In genomic region chr2:175152242-175152641, GRCh38 we compare ENCODE assay signal across 9 cellular contexts. TPM values are rescaled to one million over a fixed set of nuclear protein-coding genes. Genes with fewer than 3 reads are reported as not detected.
A peak's percentile ranks its signal among the peaks of the same experiment; 100 is the strongest.
DNase-seq lines count a peak whose midpoint lies in the region; ATAC-seq and TF ChIP-seq lines count a peak whose summit lies in the region.
"Had no signal": no experiment of that assay in that cellular context is flagged by ENCODE, and none has a peak within 500 bp of the region (broad histone marks: within the 10 kb centered on the region; RNA-seq: fewer than 3 reads in every experiment).

No MANE protein-coding gene starts in this region.

- H3F3A ChIP-seq in neural progenitor cell (ENCODE audit: low read depth): no peaks in the 10 kb centered on the region

- H3K14ac ChIP-seq in mesenchymal stem cell (ENCODE audit: low read length in 2 of 2): no peak overlapping the region

- H3K23ac ChIP-seq in mesenchymal stem cell (ENCODE audit: low read length in 2 of 2): no peak overlapping the region

- H2AK5ac ChIP-seq in mesenchymal stem cell (ENCODE audit: low read length, severe bottlenecking): no peak overlapping the region

- ATAC-seq in activated naive CD4-positive, alpha-beta T cell treated with anti-CD3 and anti-CD28 coated beads, Interleukin-2, amount 50 U/mL, for 72 hours: peak; percentile 71 to 81
- ATAC-seq in HG02623 (IDR thresholded peaks at IDR 0.05; ENCODE audit: unreplicated experiment): peak; percentile 67
- ATAC-seq in HG03460 (IDR thresholded peaks at IDR 0.05; ENCODE audit: unreplicated experiment): peak; percentile 66
- peak; percentile 62 for ATAC-seq in stimulated activated naive CD8-positive, alpha-beta T cell treated with anti-CD3 and anti-CD28 coated beads, Interleukin-15, Interleukin-2, amounts not matched to agents 100 U/mL and 50 U/mL, for 24 hours

- H3K9me3 Mint-ChIP-seq in activated naive CD4-positive, alpha-beta T cell treated with anti-CD3 and anti-CD28 coated beads, Interleukin-2, amount 50 U/mL, for 72 hours: no peaks in the 10 kb centered on the region
- peaks cover 2% of the 10 kb centered on the region for H3K9me3 Mint-ChIP-seq in neural progenitor cell
- H3K9me3 Mint-ChIP-seq: dendritic cell treated with granulocyte-macrophage colony-stimulating factor and Interleukin-4, amounts not matched to agents 40 ng/mL and 50 ng/mL, for 4 days had no signal

- H2BK120ac ChIP-seq in mesenchymal stem cell (ENCODE audit: low read depth, low read length): no peak overlapping the region

- H3K18ac ChIP-seq in mesenchymal stem cell (ENCODE audit: low read depth in 1 of 2, low read length in 2 of 2): no peak overlapping the region

- DNase-seq in activated naive CD4-positive, alpha-beta T cell treated with anti-CD3 and anti-CD28 coated beads, Interleukin-2, amount 50 U/mL, for 72 hours (ENCODE audit: low spot score in 2 of 2): no peak
- no peak for DNase-seq in activated naive CD4-positive, alpha-beta T cell (lab: John Stamatoyannopoulos, UW)
- no peak for DNase-seq in stimulated activated naive CD8-positive, alpha-beta T cell treated with anti-CD3 and anti-CD28 coated beads, Interleukin-15, Interleukin-2, amounts not matched to agents 100 U/mL and 50 U/mL, for 24 hours
- DNase-seq in neural progenitor cell (ENCODE audit: low spot score) (no peak), mesenchymal stem cell (no peak)
- DNase-seq in activated CD4-positive, CD25-positive, alpha-beta regulatory T cell treated with anti-CD3 and anti-CD28 coated beads, Interleukin-2, amount 50 U/mL, for 72 hours: no peak

- no peak overlapping the region for H2BK12ac ChIP-seq in mesenchymal stem cell (ENCODE audit: low read length in 2 of 2)

- H3K4me3 ChIP-seq in neural progenitor cell: no peak overlapping the region
- no peak overlapping the region for H3K4me3 ChIP-seq in mesenchymal stem cell (ENCODE audit: insufficient read depth in 1 of 2, low read depth in 1 of 2, low read length in 2 of 2)

- H3K9ac ChIP-seq in neural progenitor cell (no peak overlapping the region), mesenchymal stem cell (ENCODE audit: low read length) (no peak overlapping the region)

- no peaks in the 10 kb centered on the region for H3K79me1 ChIP-seq in mesenchymal stem cell (replicated peaks; ENCODE audit: low read length, poor library complexity, severe bottlenecking)

- peaks cover 12% of the 10 kb centered on the region for H3K36me3 ChIP-seq in neural progenitor cell
- peaks cover 0 to 23% of the 10 kb centered on the region in 2 experiments for H3K36me3 ChIP-seq in mesenchymal stem cell (ENCODE audit: control insufficient read depth in 1 of 2, insufficient read depth in 2 of 2, low read depth in 1 of 2, low read length in 2 of 2)

- no peak overlapping the region for H3K4me2 ChIP-seq in neural progenitor cell
- no peak overlapping the region for H3K4me2 ChIP-seq in mesenchymal stem cell (ENCODE audit: low read length, poor library complexity, severe bottlenecking)

- peaks cover 85% of the 10 kb centered on the region for H4K20me1 ChIP-seq in neural progenitor cell (ENCODE audit: low read depth)

- H3K27ac ChIP-seq in neural progenitor cell (no peak overlapping the region), mesenchymal stem cell (ENCODE audit: low read length, poor library complexity, severe bottlenecking) (no peak overlapping the region)

- no peak overlapping the region for H4K8ac ChIP-seq in mesenchymal stem cell (ENCODE audit: low read length)

- no peaks in the 10 kb centered on the region for H3K9me3 ChIP-seq in neural progenitor cell (ENCODE audit: low read depth)
- no peaks in the 10 kb centered on the region for H3K9me3 ChIP-seq in mesenchymal stem cell (ENCODE audit: control insufficient read depth, low read length)

- H2BK15ac ChIP-seq in mesenchymal stem cell (ENCODE audit: low read depth, poor library complexity, severe bottlenecking): no peak overlapping the region

- no peak overlapping the region for H3K4me3 Mint-ChIP-seq in neural progenitor cell
- H3K4me3 Mint-ChIP-seq: dendritic cell treated with granulocyte-macrophage colony-stimulating factor and Interleukin-4, amounts not matched to agents 40 ng/mL and 50 ng/mL, for 4 days had no signal

- no peaks in the 10 kb centered on the region for H3K27me3 Mint-ChIP-seq in neural progenitor cell (ENCODE audit: insufficient read depth, low read depth)
- H3K27me3 Mint-ChIP-seq: dendritic cell treated with granulocyte-macrophage colony-stimulating factor and Interleukin-4, amounts not matched to agents 40 ng/mL and 50 ng/mL, for 4 days had no signal

- no peak overlapping the region for H2AFZ ChIP-seq in neural progenitor cell (replicated peaks)
- H2AFZ ChIP-seq in mesenchymal stem cell (ENCODE audit: low read depth, low read length): no peak overlapping the region

- peaks cover 3% of the 10 kb centered on the region for H3K4me1 Mint-ChIP-seq in neural progenitor cell

- no peaks in the 10 kb centered on the region for H3K4me1 ChIP-seq in neural progenitor cell
- H3K4me1 ChIP-seq in mesenchymal stem cell (ENCODE audit: control insufficient read depth, insufficient read depth, low read depth, low read length): peaks cover 5% of the 10 kb centered on the region

- H3K27ac Mint-ChIP-seq in activated naive CD4-positive, alpha-beta T cell treated with anti-CD3 and anti-CD28 coated beads, Interleukin-2, amount 50 U/mL, for 72 hours: no peak overlapping the region
- H3K27ac Mint-ChIP-seq in neural progenitor cell: no peak overlapping the region
- H3K27ac Mint-ChIP-seq: dendritic cell treated with granulocyte-macrophage colony-stimulating factor and Interleukin-4, amounts not matched to agents 40 ng/mL and 50 ng/mL, for 4 days had no signal

- no peak for TF ChIP-seq CTCF in neural progenitor cell (IDR thresholded peaks at IDR 0.05)

- H3K27me3 ChIP-seq in neural progenitor cell (no peaks in the 10 kb centered on the region), mesenchymal stem cell (ENCODE audit: control insufficient read depth in 1 of 2, insufficient read depth in 1 of 2, low read length in 2 of 2) (no peaks in the 10 kb centered on the region)

- WGBS in mesenchymal stem cell: 100% methylated on average over 1 of the region's 2 CpGs

- H4K91ac ChIP-seq in mesenchymal stem cell (ENCODE audit: low read length): no peak overlapping the region

- peaks cover 100% of the 10 kb centered on the region for H3K79me2 ChIP-seq in neural progenitor cell (ENCODE audit: low read depth)

- H3K36me3 Mint-ChIP-seq in activated naive CD4-positive, alpha-beta T cell treated with anti-CD3 and anti-CD28 coated beads, Interleukin-2, amount 50 U/mL, for 72 hours: peaks cover 7 to 21% of the 10 kb centered on the region in 2 donors
- H3K36me3 Mint-ChIP-seq in neural progenitor cell: peaks cover 38% of the 10 kb centered on the region

- no peak overlapping the region for H3K4ac ChIP-seq in mesenchymal stem cell (ENCODE audit: low read depth in 1 of 2, low read length in 2 of 2)

- no peak overlapping the region for H2BK5ac ChIP-seq in mesenchymal stem cell (ENCODE audit: low read depth, low read length, poor library complexity, severe bottlenecking)

RNA-seq across cellular contexts. Expression of gene ATF2, which starts 15.8 kb away (rescaled TPM):
- total RNA-seq in activated naive CD4-positive, alpha-beta T cell treated with anti-CD3 and anti-CD28 coated beads, Interleukin-2, amount 50 U/mL, for 72 hours: 10 to 100 TPM; 61.3 to 77.3 TPM
- 89.8 and 133 TPM in 2 replicates for total RNA-seq in neural progenitor cell (ENCODE audit: low replicate concordance)
- polyA plus RNA-seq in mesenchymal stem cell (2013, experiment 1 of 2): 47.5 TPM
- 49.2 TPM for polyA plus RNA-seq in mesenchymal stem cell (2013, experiment 2 of 2)

RNA-seq across cellular contexts. Expression of gene ATP5MC3, which starts 29.3 kb away (rescaled TPM):
- 100 to 1,000 TPM; 317 to 414 TPM for total RNA-seq in activated naive CD4-positive, alpha-beta T cell treated with anti-CD3 and anti-CD28 coated beads, Interleukin-2, amount 50 U/mL, for 72 hours
- 184 and 213 TPM in 2 replicates for total RNA-seq in neural progenitor cell (ENCODE audit: low replicate concordance)
- polyA plus RNA-seq in mesenchymal stem cell (2013, experiment 1 of 2): 316 TPM
- polyA plus RNA-seq in mesenchymal stem cell (2013, experiment 2 of 2): 331 TPM
